ENCODE assay signal across 8 cellular contexts in genomic region chr5:61330341-61330878, GRCh38. TPM values are rescaled to one million over a fixed set of nuclear protein-coding genes. Genes with fewer than 3 reads are reported as not detected.
A peak's percentile ranks its signal among the peaks of the same experiment; 100 is the strongest.
DNase-seq lines count a peak whose midpoint lies in the region; ATAC-seq, FAIRE-seq and TF ChIP-seq lines count a peak whose summit lies in the region.
"Had no signal": no experiment of that assay in that cellular context is flagged by ENCODE, and none has a peak within 500 bp of the region (broad histone marks: within the 10 kb centered on the region; RNA-seq: fewer than 3 reads in every experiment).

No MANE protein-coding gene starts in this region.

- H3K27ac ChIP-seq in duodenal mucosa (ENCODE audit: low read depth, low read length) (peak overlapping the region; percentile 97), lung (ENCODE audit: low read depth in 1 of 2, low read length in 1 of 2) (peak overlapping the region; percentile 82 to 88), thymus (ENCODE audit: low read depth) (peak overlapping the region; percentile 72)

- H3K4me1 ChIP-seq in duodenal mucosa (ENCODE audit: control insufficient read depth in 1 of 2, insufficient read depth in 2 of 2, low read length in 2 of 2) (peaks cover 31 to 32% of the 10 kb centered on the region in 2 donors), lung (ENCODE audit: control insufficient read depth in 2 of 2, insufficient read depth in 2 of 2, low read length in 2 of 2) (peaks cover 5 to 15% of the 10 kb centered on the region in 2 donors), thymus (ENCODE audit: control insufficient read depth, insufficient read depth, low read length) (peaks cover 17% of the 10 kb centered on the region)

- ATAC-seq in SK-N-SH treated with all-trans-retinoic acid at 6 μM for 48 hours (peak; percentile 4), lung (ENCODE audit: insufficient read depth, low FRiP score) (no peak), HG03280 (IDR thresholded peaks at IDR 0.05; ENCODE audit: unreplicated experiment) (no peak)

- H3K36me3 ChIP-seq in duodenal mucosa (ENCODE audit: control insufficient read depth in 1 of 2, insufficient read depth in 2 of 2, low read length in 2 of 2) = no peaks in the 10 kb centered on the region
- H3K36me3 ChIP-seq in lung (ENCODE audit: control insufficient read depth in 2 of 2, insufficient read depth in 2 of 2, low read length in 2 of 2) = no peaks in the 10 kb centered on the region
- no peaks in the 10 kb centered on the region for H3K36me3 ChIP-seq in thymus (ENCODE audit: control insufficient read depth, insufficient read depth)

- DNase-seq in GM03348 (ENCODE audit: low spot score) (peak; percentile 45), HTR-8/SVneo (ENCODE audit: insufficient read length, low spot score) (no peak), lung (ENCODE audit: low spot score) (peak; percentile 34)

- peak; percentile 9 for FAIRE-seq in HTR-8/SVneo (lab: Jason Lieb, UNC)
- FAIRE-seq: colon had no signal

- peak overlapping the region; percentile 49 to 86 for H3K9ac ChIP-seq in duodenal mucosa (ENCODE audit: low read depth in 1 of 2, low read length in 2 of 2)

- no peak for TF ChIP-seq CTCF in lung (IDR thresholded peaks at IDR 0.05; ENCODE audit: control extremely low read depth, extremely low read depth)

- H3K4me3 ChIP-seq in duodenal mucosa (ENCODE audit: low read depth in 1 of 2, low read length in 2 of 2) = peak overlapping the region; percentile 78 to 81
- peak overlapping the region; percentile 41 for H3K4me3 ChIP-seq in lung
- H3K4me3 ChIP-seq in thymus (ENCODE audit: low read length) = peak overlapping the region; percentile 91

- H3K27me3 ChIP-seq in duodenal mucosa (ENCODE audit: control insufficient read depth in 1 of 2, insufficient read depth in 2 of 2, low read length in 2 of 2) = peaks cover 0 to 3% of the 10 kb centered on the region in 2 donors
- H3K27me3 ChIP-seq in lung (ENCODE audit: control insufficient read depth, insufficient read depth) = no peaks in the 10 kb centered on the region
- H3K27me3 ChIP-seq in thymus (ENCODE audit: control insufficient read depth, insufficient read depth) = peaks cover 33% of the 10 kb centered on the region

- whole genome bisulfite sequencing in lung, 2 donors = 1 to 2% methylated on average over 32 of the region's 32 CpGs
- 3% methylated on average over 32 of the region's 32 CpGs for WGBS in thymus

- H3K9me3 ChIP-seq in duodenal mucosa (ENCODE audit: control insufficient read depth in 1 of 2, low read length in 2 of 2) (no peaks in the 10 kb centered on the region), lung (ENCODE audit: control insufficient read depth in 2 of 2, insufficient read depth in 1 of 2, low read length in 1 of 2) (no peaks in the 10 kb centered on the region), thymus (ENCODE audit: control insufficient read depth) (no peaks in the 10 kb centered on the region)

TF ChIP-seq in SK-N-SH treated with all-trans-retinoic acid at 6 μM for 48 hours, 23 proteins besides CTCF, POLR2A, EP300 and RAD21:
- TF ChIP-seq TSHZ2 (CRISPR knock-in tag; IDR thresholded peaks at IDR 0.05) (no peak), ZFP3 (CRISPR knock-in tag; IDR thresholded peaks at IDR 0.05) (no peak), CSRNP3 (CRISPR knock-in tag; IDR thresholded peaks at IDR 0.05) (no peak), GLIS3 (CRISPR knock-in tag; IDR thresholded peaks at IDR 0.05) (no peak), PPARA (CRISPR knock-in tag; IDR thresholded peaks at IDR 0.05; ENCODE audit: borderline replicate concordance) (no peak), SNAI2 (CRISPR knock-in tag; IDR thresholded peaks at IDR 0.05) (no peak), ZNF8 (CRISPR knock-in tag; IDR thresholded peaks at IDR 0.05) (no peak), ZNF565 (CRISPR knock-in tag; conservative IDR thresholded peaks at IDR 0.05; ENCODE audit: low read depth) (no peak), OSR1 (CRISPR knock-in tag; IDR thresholded peaks at IDR 0.05) (no peak), ZFP30 (CRISPR knock-in tag; IDR thresholded peaks at IDR 0.05) (no peak), CREB5 (CRISPR knock-in tag; IDR thresholded peaks at IDR 0.05; ENCODE audit: low read depth) (no peak), TOX (CRISPR knock-in tag; IDR thresholded peaks at IDR 0.05; ENCODE audit: borderline replicate concordance) (no peak), POU6F1 (CRISPR knock-in tag; IDR thresholded peaks at IDR 0.05; ENCODE audit: borderline replicate concordance, low read depth) (no peak)

RNA-seq across cellular contexts. Expression of gene ZSWIM6, which starts 1.6 kb away (rescaled TPM):
- 10 to 100 TPM; 18.3 to 21.6 TPM for total RNA-seq in lung
- 1 to 10 TPM; 5.9 to 8.2 TPM for polyA plus RNA-seq in lung
- 9.0 TPM for polyA plus RNA-seq in thymus

Comparison
In these comparisons a context has a peak if more than half of its experiments do, and no peak if none do; other contexts are left out.
1. H3K4me3 ChIP-seq: peak in every context shown above with its lines; median percentile 91 in thymus; 80 in duodenal mucosa; 41 in lung.